ENCODE assay signal across 10 cellular contexts in the genomic region with DNA sequence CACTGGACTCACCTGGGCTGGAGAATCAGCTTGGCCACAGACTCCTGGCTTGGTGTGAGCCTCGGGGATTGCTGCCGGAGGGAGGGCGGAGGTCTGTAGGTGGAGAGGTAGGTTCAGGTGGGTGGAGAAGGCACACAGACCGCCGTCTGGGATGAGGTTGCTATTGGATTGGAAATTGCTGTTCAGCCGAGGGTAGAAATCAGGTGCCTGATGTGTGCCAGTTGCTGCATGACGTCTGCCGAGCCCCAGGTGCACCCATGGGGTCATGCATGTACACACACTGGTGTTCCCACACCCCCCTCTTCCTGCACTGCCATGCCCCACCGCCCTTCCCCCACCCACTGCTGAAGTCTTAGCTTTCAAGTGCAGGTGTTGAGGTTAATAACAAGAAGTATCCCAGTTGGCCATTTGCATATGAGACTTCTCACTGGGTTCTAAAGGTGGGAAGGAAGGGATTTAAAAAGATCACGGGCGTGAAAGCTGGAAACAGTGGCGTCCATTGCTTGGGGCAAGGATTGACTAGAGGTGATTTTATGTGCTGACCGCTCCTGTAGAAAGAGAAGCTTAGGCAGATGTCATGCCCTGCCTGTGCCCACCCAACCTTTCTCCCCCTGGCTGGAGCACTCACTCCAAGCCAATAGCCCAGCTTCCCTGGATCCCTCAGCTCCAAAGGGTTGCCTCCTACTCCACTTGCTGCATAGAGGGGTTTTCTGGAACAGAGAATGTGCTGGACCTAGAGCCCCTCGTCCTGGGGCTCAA.
DNase-seq lines count a peak whose midpoint lies in the region; ATAC-seq and TF ChIP-seq lines count a peak whose summit lies in the region.
"Had no signal": no experiment of that assay in that cellular context is flagged by ENCODE, and none has a peak within 500 bp of the region (broad histone marks: within the 10 kb centered on the region; RNA-seq: fewer than 3 reads in every experiment).

No MANE protein-coding gene starts in this region.

- peak in 4 of 6 experiments; percentile 2 to 33 (median 24) for DNase-seq in stimulated activated naive CD4-positive, alpha-beta T cell (lab: John Stamatoyannopoulos, UW)
- DNase-seq in stimulated activated naive CD4-positive, alpha-beta T cell treated with Interleukin-2 at 50 U/mL for 16 hours (lab: John Stamatoyannopoulos, UW): no peak
- peak; percentile 32 for DNase-seq in colonic mucosa
- DNase-seq in amniotic stem cell (lab: John Stamatoyannopoulos, UW): no peak
- no peak for DNase-seq in Kasumi-1 (lab: John Stamatoyannopoulos, UW)
- DNase-seq in NCI-H2081 (lab: John Stamatoyannopoulos, UW): no peak
- no peak for DNase-seq in DMS153 treated with DMSO at 0.1 percent for 48 hours (lab: John Stamatoyannopoulos, UW; ENCODE audit: unreplicated experiment)

- H3K27me3 ChIP-seq in colonic mucosa: no peaks in the 10 kb centered on the region

- ATAC-seq in HG03196 (IDR thresholded peaks at IDR 0.05; ENCODE audit: unreplicated experiment): peak; percentile 47

- H3K4me1 ChIP-seq in colonic mucosa: no peaks in the 10 kb centered on the region

- peak overlapping the region in 1 of 2 donors; percentile 39 for H3K9ac ChIP-seq in colonic mucosa (ENCODE audit: low read depth in 2 of 2, low read length in 2 of 2)

- no peaks in the 10 kb centered on the region for H3K36me3 ChIP-seq in colonic mucosa

- intact Hi-C loops in colonic mucosa (cut with DNase I): no loop called here

- H3K9me3 ChIP-seq in colonic mucosa: no peaks in the 10 kb centered on the region

- H3K27ac ChIP-seq in colonic mucosa: no peak overlapping the region
- H3K27ac ChIP-seq: C4-2B, PC-9 had no signal

- TF ChIP-seq CTCF in colonic mucosa (IDR thresholded peaks at IDR 0.05): no peak

- H3K4me3 ChIP-seq in colonic mucosa: no peak overlapping the region
- H3K4me3 ChIP-seq: PC-9 had no signal

Comparison
In these comparisons a context has a peak if more than half of its experiments do, and no peak if none do; other contexts are left out.
1. DNase-seq: peak in stimulated activated naive CD4-positive, alpha-beta T cell (4 of 6) and colonic mucosa (single experiment); none in stimulated activated naive CD4-positive, alpha-beta T cell treated with Interleukin-2 at 50 U/mL for 16 hours (single experiment), amniotic stem cell (single experiment), Kasumi-1 (0 of 2), NCI-H2081 (0 of 2) and DMS153 treated with DMSO at 0.1 percent for 48 hours (single experiment).